Comparison of ENCODE assay signal across 8 cellular contexts in genomic region chr21:32578107-32578691, GRCh38. TPM values are rescaled to one million over a fixed set of nuclear protein-coding genes. Genes with fewer than 3 reads are reported as not detected.
A peak's percentile ranks its signal among the peaks of the same experiment; 100 is the strongest.
DNase-seq lines count a peak whose midpoint lies in the region; ATAC-seq and TF ChIP-seq lines count a peak whose summit lies in the region.

No MANE protein-coding gene starts in this region.

- intact Hi-C loops in mammary epithelial cell (cut with micrococcal nuclease), result no loop called here

- 64% methylated on average over 14 of the region's 15 CpGs for WGBS in mammary epithelial cell (ENCODE audit: low coverage, missing lambda C conversion rate)

- H3K79me2 ChIP-seq in Loucy (ENCODE audit: insufficient read depth, low read length) (no peaks in the 10 kb centered on the region), mammary epithelial cell (ENCODE audit: insufficient read depth, low read length) (no peaks in the 10 kb centered on the region)

- no peaks in the 10 kb centered on the region for H3K9me3 ChIP-seq in Loucy (ENCODE audit: insufficient read depth, low read depth, low read length)
- no peaks in the 10 kb centered on the region for H3K9me3 ChIP-seq in mammary epithelial cell (replicated peaks; ENCODE audit: insufficient read depth, low read length)

- DNase-seq in activated CD4-positive, alpha-beta T cell treated with anti-CD3 and anti-CD28 coated beads, Interleukin-2, amount 50 U/mL, for 1 hour, result peak; percentile 16
- no peak for DNase-seq in activated CD4-positive, alpha-beta T cell treated with anti-CD3 and anti-CD28 coated beads, Interleukin-2, amount 50 U/mL, for 4 hours
- DNase-seq in mammary epithelial cell, result peak; percentile 5
- no peak for DNase-seq in retinal pigment epithelial cell (ENCODE audit: low read depth)
- no peak for DNase-seq in ureter (ENCODE audit: low spot score)
- DNase-seq in amniotic stem cell (lab: John Stamatoyannopoulos, UW), result no peak

- no peak overlapping the region for H3K27ac ChIP-seq in mammary epithelial cell (ENCODE audit: insufficient read depth, low read depth, low read length)

- dilution Hi-C loops in mammary epithelial cell (cut with HindIII; ENCODE audit: low sequenced_read_pairs), result no loop called here

- in situ Hi-C loops in mammary epithelial cell (cut with MboI; ENCODE audit: low sequenced_read_pairs in 2 of 2), result no loop called here

- H3K36me3 ChIP-seq in Loucy (ENCODE audit: insufficient read depth, low read length) (no peaks in the 10 kb centered on the region), mammary epithelial cell (ENCODE audit: insufficient read depth, low read length) (no peaks in the 10 kb centered on the region)

- CTCF ChIA-PET in mammary epithelial cell (lab: Charles Lee; ENCODE audit: low non-redundant PET), result no interaction called here

- H3K27me3 ChIP-seq in Loucy (ENCODE audit: insufficient read depth, low read length, poor library complexity, severe bottlenecking) (no peaks in the 10 kb centered on the region), mammary epithelial cell (ENCODE audit: insufficient read depth, low read length) (peaks cover 3% of the 10 kb centered on the region)

- no peak for ATAC-seq in HG03565 (IDR thresholded peaks at IDR 0.05; ENCODE audit: unreplicated experiment)

- no peaks in the 10 kb centered on the region for H3F3A ChIP-seq in Loucy (ENCODE audit: low read depth)

- H3K4me1 ChIP-seq in Loucy (ENCODE audit: insufficient read depth, low read length, poor library complexity, severe bottlenecking) (no peaks in the 10 kb centered on the region), mammary epithelial cell (ENCODE audit: insufficient read depth, low read length) (peaks cover 2% of the 10 kb centered on the region)

- TF ChIP-seq CTCF in Loucy (conservative IDR thresholded peaks at IDR 0.05; ENCODE audit: low read length) (peak; percentile 40), mammary epithelial cell (conservative IDR thresholded peaks at IDR 0.05 in 1 of 2, IDR thresholded peaks at IDR 0.05 in 1 of 2; ENCODE audit: extremely low read depth in 1 of 2, insufficient read depth in 1 of 2, low read depth in 1 of 2, low read length in 2 of 2) (peak; percentile 19 to 32), retinal pigment epithelial cell (conservative IDR thresholded peaks at IDR 0.05; ENCODE audit: low read depth, low read length) (peak; percentile 64)

- H3K4me3 ChIP-seq in Loucy (ENCODE audit: low read length, poor library complexity, severe bottlenecking) (no peak overlapping the region), mammary epithelial cell (replicated peaks in 1 of 3; ENCODE audit: insufficient read depth in 1 of 3, low read depth in 2 of 3, low read length in 3 of 3) (no peak overlapping the region), retinal pigment epithelial cell (ENCODE audit: low read length) (no peak overlapping the region)

- no peak overlapping the region for H2AFZ ChIP-seq in Loucy (ENCODE audit: low read length)
- H2AFZ ChIP-seq in mammary epithelial cell (ENCODE audit: low read depth, low read length), result no peak overlapping the region

- BruUV-seq in mammary epithelial cell (replicated peaks; lab: Mats Ljungman, UMichigan), result no TSS peak

- H3K9ac ChIP-seq in Loucy (ENCODE audit: low read depth, low read length, poor library complexity, severe bottlenecking) (no peak overlapping the region), mammary epithelial cell (ENCODE audit: insufficient read depth, low read length) (no peak overlapping the region)

- H3K4me2 ChIP-seq in Loucy (ENCODE audit: low read depth, low read length, poor library complexity, severe bottlenecking), result no peak overlapping the region
- H3K4me2 ChIP-seq in mammary epithelial cell (ENCODE audit: insufficient read depth, low read depth, low read length), result no peak overlapping the region

- H3K9me2 ChIP-seq in Loucy (replicated peaks; ENCODE audit: low read depth, low read length), result no peaks in the 10 kb centered on the region

- H4K20me1 ChIP-seq in Loucy (ENCODE audit: insufficient read depth, low read length, poor library complexity, severe bottlenecking) (no peaks in the 10 kb centered on the region), mammary epithelial cell (ENCODE audit: insufficient read depth, low read length) (no peaks in the 10 kb centered on the region)

RNA-seq across cellular contexts. Expression of gene TCP10L, which starts 7.1 kb away (rescaled TPM):
- total RNA-seq in mammary epithelial cell (under 1 TPM in 1 of 2 donors, not detected in 1; under 0.01 TPM), ureter (0.18 TPM)
- 0.11 TPM for polyA plus RNA-seq in mammary epithelial cell
- not detected for polyA minus RNA-seq in mammary epithelial cell

RNA-seq across cellular contexts. Expression of gene CFAP298, which starts 34.0 kb away (rescaled TPM):
- total RNA-seq in mammary epithelial cell (10 to 100 TPM; 15.3 to 48.9 TPM), ureter (39.6 TPM)
- 29.9 TPM for polyA plus RNA-seq in mammary epithelial cell
- polyA minus RNA-seq in mammary epithelial cell, result 6.3 TPM

Comparison
In these comparisons a context has a peak if more than half of its experiments do, and no peak if none do; other contexts are left out.
1. DNase-seq: peak in activated CD4-positive, alpha-beta T cell treated with anti-CD3 and anti-CD28 coated beads, Interleukin-2, amount 50 U/mL, for 1 hour (single experiment) and mammary epithelial cell (single experiment); none in activated CD4-positive, alpha-beta T cell treated with anti-CD3 and anti-CD28 coated beads, Interleukin-2, amount 50 U/mL, for 4 hours (0 of 2), retinal pigment epithelial cell (single experiment), ureter (single experiment) and amniotic stem cell (single experiment).
2. Peak in every context shown above with its lines, with median percentiles within 50 percentile points of each other: CTCF ChIP-seq.